Comparison of ENCODE assay signal across 9 cellular contexts in the genomic region with DNA sequence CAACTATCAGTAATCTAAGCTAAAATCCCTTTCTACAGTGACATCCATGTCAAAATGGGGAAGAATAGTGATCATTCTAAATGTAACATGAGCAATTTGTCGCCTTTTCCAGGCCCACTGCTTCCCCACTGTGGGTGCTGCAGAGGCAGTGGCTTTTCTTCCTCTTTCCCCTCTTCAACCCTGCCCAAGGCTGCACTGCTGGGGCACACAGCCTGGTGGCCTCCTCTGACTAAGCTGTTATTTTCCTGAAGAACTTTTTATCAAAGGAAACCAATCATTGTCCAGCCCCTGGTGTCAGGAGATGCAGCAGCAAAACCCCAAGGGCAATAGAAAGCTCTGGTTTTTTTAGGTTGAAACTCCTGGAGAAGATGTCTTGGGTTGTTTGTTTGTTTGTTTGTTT.
DNase-seq lines count a peak whose midpoint lies in the region; ATAC-seq and TF ChIP-seq lines count a peak whose summit lies in the region.
"Had no signal": no experiment of that assay in that cellular context is flagged by ENCODE, and none has a peak within 500 bp of the region (broad histone marks: within the 10 kb centered on the region; RNA-seq: fewer than 3 reads in every experiment).

No MANE protein-coding gene starts in this region.

- no peaks in the 10 kb centered on the region for H3K9me3 ChIP-seq in Caco-2
- H3K9me3 ChIP-seq: upper lobe of left lung had no signal

- H3K4me3 Mint-ChIP-seq in activated CD4-positive, alpha-beta memory T cell treated with anti-CD3 and anti-CD28 coated beads for 36 hours, result no peak overlapping the region
- no peak overlapping the region for H3K4me3 Mint-ChIP-seq in Caco-2 (ENCODE audit: unreplicated experiment)

- no peak overlapping the region for H3K4me3 ChIP-seq in Caco-2 (ENCODE audit: low read depth, low read length)
- H3K4me3 ChIP-seq: upper lobe of left lung had no signal

- TF ChIP-seq CTCF in Caco-2 (IDR thresholded peaks at IDR 0.05; ENCODE audit: insufficient read depth in 1 of 2, low read depth in 1 of 2, low read length in 1 of 2, severe bottlenecking in 1 of 2, unreplicated experiment in 1 of 2), result no peak

- DNase-seq in COLO829 (ENCODE audit: low spot score), result peak; percentile 28
- DNase-seq in activated CD4-positive, alpha-beta memory T cell treated with anti-CD3 and anti-CD28 coated beads for 36 hours, result peak; percentile 34
- peak; percentile 58 for DNase-seq in medulla oblongata (ENCODE audit: extremely low spot score)
- no peak for DNase-seq in DMS114 treated with DMSO at 0.1 percent for 48 hours (lab: John Stamatoyannopoulos, UW; ENCODE audit: unreplicated experiment)
- DNase-seq in Caco-2, result no peak

- H3K36me3 Mint-ChIP-seq in activated CD4-positive, alpha-beta memory T cell treated with anti-CD3 and anti-CD28 coated beads for 36 hours, result no peaks in the 10 kb centered on the region
- no peaks in the 10 kb centered on the region for H3K36me3 Mint-ChIP-seq in Caco-2 (ENCODE audit: insufficient read depth, unreplicated experiment)

- CTCF ChIA-PET in activated CD4-positive, alpha-beta memory T cell treated with anti-CD3 and anti-CD28 coated beads for 36 hours (lab: Charles Lee), result interaction anchor here (1.3 to 2.0 kb wide), 3 partner anchors 28 to 190 kb away, joined by 3 to 5 read pairs (median 3); a partner anchor contains a TSS
- CTCF ChIA-PET in Caco-2 (lab: Charles Lee), result no interaction called here

- H3K27me3 ChIP-seq in Caco-2 (replicated peaks; ENCODE audit: control insufficient read depth, insufficient read depth, low read length), result no peaks in the 10 kb centered on the region; the same call in 1 of the 2 replicates
- H3K27me3 ChIP-seq: upper lobe of left lung had no signal

- H3K27me3 Mint-ChIP-seq in activated CD4-positive, alpha-beta memory T cell treated with anti-CD3 and anti-CD28 coated beads for 36 hours, result no peaks in the 10 kb centered on the region
- no peaks in the 10 kb centered on the region for H3K27me3 Mint-ChIP-seq in Caco-2 (ENCODE audit: insufficient read depth, unreplicated experiment)

- peaks cover 9% of the 10 kb centered on the region for H3K4me1 ChIP-seq in Caco-2

- ATAC-seq in HG02678 (IDR thresholded peaks at IDR 0.05; ENCODE audit: unreplicated experiment) (peak; percentile 43), HG02840 (IDR thresholded peaks at IDR 0.05; ENCODE audit: low FRiP score, unreplicated experiment) (no peak), HG03097 (IDR thresholded peaks at IDR 0.05; ENCODE audit: low FRiP score, unreplicated experiment) (no peak)

- H3K36me3 ChIP-seq in Caco-2 (ENCODE audit: control insufficient read depth, insufficient read depth, low read length), result no peaks in the 10 kb centered on the region
- H3K36me3 ChIP-seq: upper lobe of left lung had no signal

- POLR2A ChIA-PET in activated CD4-positive, alpha-beta memory T cell treated with anti-CD3 and anti-CD28 coated beads for 36 hours (lab: Charles Lee), result interaction anchor here (1.2 to 1.7 kb wide), 2 partner anchors 48 to 54 kb away, joined by 3 to 4 read pairs; no protein-coding TSS in a partner anchor
- POLR2A ChIA-PET in Caco-2 (lab: Charles Lee), result no interaction called here

- H3K27ac Mint-ChIP-seq in activated CD4-positive, alpha-beta memory T cell treated with anti-CD3 and anti-CD28 coated beads for 36 hours, result peak overlapping the region; percentile 65
- H3K27ac Mint-ChIP-seq in Caco-2 (ENCODE audit: unreplicated experiment), result no peak overlapping the region

- no peaks in the 10 kb centered on the region for H3K9me3 Mint-ChIP-seq in activated CD4-positive, alpha-beta memory T cell treated with anti-CD3 and anti-CD28 coated beads for 36 hours
- no peaks in the 10 kb centered on the region for H3K9me3 Mint-ChIP-seq in Caco-2 (ENCODE audit: unreplicated experiment)

- BruUV-seq in Caco-2 (replicated peaks; lab: Mats Ljungman, UMichigan), result no TSS peak

- intact Hi-C loops in activated CD4-positive, alpha-beta memory T cell treated with anti-CD3 and anti-CD28 coated beads for 36 hours (cut with micrococcal nuclease), result loop anchor here (2.0 kb wide), 1 partner anchor 31 kb away; no protein-coding TSS in a partner anchor
- intact Hi-C loops in Caco-2 (cut with micrococcal nuclease; ENCODE audit: unreplicated experiment), result no loop called here

- H3K4me1 Mint-ChIP-seq in activated CD4-positive, alpha-beta memory T cell treated with anti-CD3 and anti-CD28 coated beads for 36 hours (ENCODE audit: low read depth), result peaks cover 67% of the 10 kb centered on the region
- H3K4me1 Mint-ChIP-seq in Caco-2 (ENCODE audit: low read depth, unreplicated experiment), result peaks cover 12% of the 10 kb centered on the region

Comparison
In these comparisons a context has a peak if more than half of its experiments do, and no peak if none do; other contexts are left out.
1. DNase-seq: peak in COLO829 (single experiment), activated CD4-positive, alpha-beta memory T cell treated with anti-CD3 and anti-CD28 coated beads for 36 hours (single experiment) and medulla oblongata (single experiment); none in DMS114 treated with DMSO at 0.1 percent for 48 hours (single experiment) and Caco-2 (0 of 2).